10 cellular contexts compared by ENCODE assay signal in the genomic region with DNA sequence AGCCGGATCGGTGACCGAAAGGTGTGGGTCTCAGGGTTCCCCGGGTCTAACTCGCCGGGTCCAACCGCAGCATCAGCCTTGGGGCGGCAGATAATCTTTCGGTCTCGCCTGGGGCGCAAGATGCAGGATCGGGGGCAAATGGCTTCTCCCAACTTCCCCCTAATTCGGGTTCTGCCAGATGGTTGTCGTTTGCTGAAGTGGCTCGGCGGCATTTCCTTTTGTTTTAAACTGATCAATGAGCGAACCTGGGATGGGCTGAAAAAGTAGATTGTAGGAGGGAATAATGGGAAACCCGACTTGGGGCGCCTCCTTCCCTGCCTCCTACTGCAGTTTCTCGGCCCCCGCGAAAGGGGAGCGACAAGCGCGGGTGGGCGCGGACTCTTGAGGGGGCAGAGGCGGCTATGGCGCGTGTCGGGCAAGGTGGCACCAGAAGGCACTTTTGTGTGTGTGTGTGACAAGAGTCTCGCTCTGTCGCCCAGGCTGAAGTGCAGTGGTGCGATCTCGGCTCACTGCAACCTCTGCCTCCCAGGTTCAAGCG. TPM values are rescaled to one million over a fixed set of nuclear protein-coding genes. Genes with fewer than 3 reads are reported as not detected.
DNase-seq lines count a peak whose midpoint lies in the region; ATAC-seq and TF ChIP-seq lines count a peak whose summit lies in the region.
"Had no signal": no experiment of that assay in that cellular context is flagged by ENCODE, and none has a peak within 500 bp of the region (broad histone marks: within the 10 kb centered on the region; RNA-seq: fewer than 3 reads in every experiment).

No MANE protein-coding gene starts in this region.

- 9% methylated on average over 36 of the region's 36 CpGs for WGBS in liver

- H3K4me1 ChIP-seq in breast epithelium = peaks cover 0 to 6% of the 10 kb centered on the region in 2 donors
- H3K4me1 ChIP-seq in liver (ENCODE audit: control insufficient read depth in 4 of 4, insufficient read depth in 4 of 4, low read length in 3 of 4) = peaks cover 20 to 52% (median 40%) of the 10 kb centered on the region in 4 donors
- peaks cover 0 to 53% of the 10 kb centered on the region in 2 donors for H3K4me1 ChIP-seq in thoracic aorta (ENCODE audit: control insufficient read depth in 1 of 2, low read depth in 2 of 2)

- DNase-seq in activated CD4-positive, alpha-beta T cell treated with anti-CD3 and anti-CD28 coated beads, Interleukin-2, amount 10 ng/mL, durations not matched to agents 24 days and 14 days = peak; percentile 64
- no peak for DNase-seq in activated CD4-positive, alpha-beta T cell treated with anti-CD3 and anti-CD28 coated beads, Interleukin-2, amount 50 U/mL, for 4 hours
- peak in 1 of 2 donors; percentile 19 for DNase-seq in breast epithelium (ENCODE audit: low spot score in 2 of 2)
- no peak for DNase-seq in thoracic aorta (ENCODE audit: low spot score)
- no peak for DNase-seq in HPDE6-E6E7 (ENCODE audit: extremely low spot score)
- DNase-seq in C1 segment of cervical spinal cord (lab: John Stamatoyannopoulos, UW) = no peak
- DNase-seq: cerebellar nuclear complex had no signal

- H3K9ac ChIP-seq in liver (ENCODE audit: low read depth in 1 of 2, low read length in 2 of 2) = no peak overlapping the region

- peaks cover 0 to 18% of the 10 kb centered on the region in 2 donors for H3K27me3 ChIP-seq in breast epithelium
- peaks cover 0 to 8% (median 3%) of the 10 kb centered on the region in 4 donors for H3K27me3 ChIP-seq in liver (ENCODE audit: control insufficient read depth in 4 of 4, insufficient read depth in 4 of 4, low read length in 3 of 4)
- no peaks in the 10 kb centered on the region for H3K27me3 ChIP-seq in thoracic aorta (replicated peaks; ENCODE audit: insufficient read depth)

- H3K4me3 Mint-ChIP-seq in activated CD4-positive, alpha-beta T cell treated with anti-CD3 and anti-CD28 coated beads, Interleukin-2, amount 10 ng/mL, durations not matched to agents 24 days and 14 days = peak overlapping the region; percentile 75

- H3K27ac ChIP-seq in breast epithelium (peak overlapping the region; percentile 86 to 93), liver (ENCODE audit: low read depth in 1 of 2, low read length in 2 of 2) (peak overlapping the region in 1 of 2 donors; percentile 20), thoracic aorta (peak overlapping the region; percentile 92 to 97)

- no peaks in the 10 kb centered on the region for H3K9me3 ChIP-seq in breast epithelium
- no peaks in the 10 kb centered on the region for H3K9me3 ChIP-seq in liver (ENCODE audit: control insufficient read depth in 4 of 4, low read length in 3 of 4)
- no peaks in the 10 kb centered on the region for H3K9me3 ChIP-seq in thoracic aorta

- peaks cover 23% of the 10 kb centered on the region for H3K4me1 Mint-ChIP-seq in activated CD4-positive, alpha-beta T cell treated with anti-CD3 and anti-CD28 coated beads, Interleukin-2, amount 10 ng/mL, durations not matched to agents 24 days and 14 days

- TF ChIP-seq RAD21 in liver (IDR thresholded peaks at IDR 0.05) = no peak

- TF ChIP-seq POLR2A in breast epithelium (IDR thresholded peaks at IDR 0.05) = no peak

- peaks cover 66% of the 10 kb centered on the region for H3K27me3 Mint-ChIP-seq in activated CD4-positive, alpha-beta T cell treated with anti-CD3 and anti-CD28 coated beads, Interleukin-2, amount 10 ng/mL, durations not matched to agents 24 days and 14 days

- H3K9me3 Mint-ChIP-seq in activated CD4-positive, alpha-beta T cell treated with anti-CD3 and anti-CD28 coated beads, Interleukin-2, amount 10 ng/mL, durations not matched to agents 24 days and 14 days = no peaks in the 10 kb centered on the region

- H3K4me3 ChIP-seq in breast epithelium (peak overlapping the region; percentile 56 to 82 (median 71)), liver (ENCODE audit: low read depth in 1 of 3, low read length in 3 of 3) (peak overlapping the region in 2 of 3 donors; percentile 22 to 42), thoracic aorta (peak overlapping the region; percentile 91)

- H3K36me3 ChIP-seq in breast epithelium (no peaks in the 10 kb centered on the region), liver (ENCODE audit: control insufficient read depth in 4 of 4, insufficient read depth in 3 of 4, low read depth in 1 of 4, low read length in 3 of 4) (no peaks in the 10 kb centered on the region), thoracic aorta (no peaks in the 10 kb centered on the region)

- H3K36me3 Mint-ChIP-seq in activated CD4-positive, alpha-beta T cell treated with anti-CD3 and anti-CD28 coated beads, Interleukin-2, amount 10 ng/mL, durations not matched to agents 24 days and 14 days (ENCODE audit: low read depth) = peaks cover 5% of the 10 kb centered on the region
- H3K36me3 Mint-ChIP-seq: CD4-positive, CD25-positive, alpha-beta regulatory T cell had no signal

- peak overlapping the region; percentile 51 for H3K27ac Mint-ChIP-seq in activated CD4-positive, alpha-beta T cell treated with anti-CD3 and anti-CD28 coated beads, Interleukin-2, amount 10 ng/mL, durations not matched to agents 24 days and 14 days

- ATAC-seq in thoracic aorta (ENCODE audit: insufficient number of reproducible peaks, low FRiP score, low read depth) (no peak), GM18873 (IDR thresholded peaks at IDR 0.05; ENCODE audit: low FRiP score, unreplicated experiment) (no peak)

- intact Hi-C loops in activated CD4-positive, alpha-beta T cell treated with anti-CD3 and anti-CD28 coated beads, Interleukin-2, amount 10 ng/mL, durations not matched to agents 24 days and 14 days (cut with micrococcal nuclease) = loop anchor here (2.0 to 10.0 kb wide), 5 partner anchors 425 to 1855 kb away; partner anchors contain the start of genes KIT and SCFD2
- intact Hi-C loops in breast epithelium (cut with DNase I; ENCODE audit: low total_unique reads) = no loop called here

- TF ChIP-seq CTCF in breast epithelium (IDR thresholded peaks at IDR 0.05) (no peak), liver (IDR thresholded peaks at IDR 0.05; ENCODE audit: low read depth, low read length, missing input control) (no peak), thoracic aorta (IDR thresholded peaks at IDR 0.05) (no peak)

TF ChIP-seq in liver, 16 proteins besides CTCF, POLR2A, EP300 and RAD21:
- TF ChIP-seq HNF4A (conservative IDR thresholded peaks at IDR 0.05) = no peak
TF ChIP-seq in liver: peak in this region for 0.

RNA-seq across cellular contexts. Expression of gene PDGFRA, which starts 3.1 kb away (rescaled TPM):
- 0.28 and 0.54 TPM in 2 replicates for total RNA-seq in activated CD4-positive, alpha-beta T cell treated with anti-CD3 and anti-CD28 coated beads, Interleukin-2, amount 10 ng/mL, durations not matched to agents 24 days and 14 days
- total RNA-seq in breast epithelium (100 to 1,000 TPM; 125 to 154 (median 130) TPM), liver (10 to 100 TPM in 1 of 2 donors, 1 to 10 TPM in 1; 6.5 to 37.0 TPM), thoracic aorta (100 to 1,000 TPM; 133 to 268 TPM)
- polyA plus RNA-seq in liver = 1 to 10 TPM; 6.5 to 8.7 TPM
- total RNA-seq: CD4-positive, CD25-positive, alpha-beta regulatory T cell had no signal
- polyA plus RNA-seq: CD4-positive, CD25-positive, alpha-beta regulatory T cell had no signal

Comparison
In these comparisons a context has a peak if more than half of its experiments do, and no peak if none do; other contexts are left out.
1. H3K4me3 ChIP-seq: peak in every context shown above with its lines; median percentile 91 in thoracic aorta; 71 in breast epithelium; 32 in liver.